In the genomic region with DNA sequence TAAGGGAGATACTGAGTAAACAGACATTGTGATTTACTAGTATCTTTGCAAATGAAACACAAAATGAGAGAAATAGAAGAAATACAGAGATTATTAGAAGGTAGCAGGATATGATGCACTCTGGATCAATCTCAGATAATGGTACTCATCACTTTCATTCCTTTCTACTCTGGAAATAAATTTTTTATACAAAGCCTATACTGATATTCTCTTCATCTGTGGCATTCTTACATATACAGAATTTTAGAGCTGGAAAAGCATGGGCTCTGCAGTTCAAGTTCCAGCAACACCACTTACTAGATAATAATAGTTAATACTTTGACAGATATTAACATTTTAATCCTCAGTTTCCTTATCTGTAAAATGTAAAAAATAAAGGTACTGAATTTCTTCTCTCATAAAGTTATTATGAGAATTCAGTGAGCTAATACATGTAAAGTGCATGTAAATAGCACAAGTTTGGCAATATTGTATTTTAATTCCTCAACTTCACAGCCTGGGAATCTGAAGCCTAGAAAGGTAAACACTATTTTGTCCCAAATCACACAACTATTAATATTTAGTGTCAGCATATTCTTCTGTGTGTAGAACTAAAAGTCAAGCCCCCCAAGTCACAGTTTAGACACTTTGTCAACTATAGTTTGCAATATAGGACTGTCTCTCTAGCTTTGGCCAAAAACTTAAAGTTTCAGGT, we compare ENCODE assay signal across 26 cellular contexts. TPM values are rescaled to one million over a fixed set of nuclear protein-coding genes. Genes with fewer than 3 reads are reported as not detected.
"Had no signal": no experiment of that assay in that cellular context is flagged by ENCODE, and none has a peak within 500 bp of the region (broad histone marks: within the 10 kb centered on the region; RNA-seq: fewer than 3 reads in every experiment).

No MANE protein-coding gene starts in this region.

- H3K27me3 ChIP-seq: gastroesophageal sphincter, tibial nerve, vagina had no signal

- DNase-seq: activated CD4-positive, alpha-beta T cell treated with anti-CD3 and anti-CD28 coated beads, Interleukin-2, amount 50 U/mL, for 1 hour; activated CD4-positive, CD25-positive, alpha-beta regulatory T cell treated with anti-CD3 and anti-CD28 coated beads, Interleukin-2, amount 50 U/mL, for 72 hours; activated CD8-positive, alpha-beta memory T cell treated with anti-CD3 and anti-CD28 coated beads, Interleukin-2, amount 50 U/mL, for 4 hours; activated effector memory CD4-positive, alpha-beta T cell treated with Interleukin-2 at 50 U/mL for 16 hours; activated naive CD4-positive, alpha-beta T cell treated with anti-CD3 and anti-CD28 coated beads, Interleukin-2, amount 10 ng/mL, durations not matched to agents 7 days and 5 days; activated T-cell treated with anti-CD3 and anti-CD28 coated beads, Interleukin-2, amount 50 U/mL, for 4 hours; aorta; brain microvascular endothelial cell; central memory CD4-positive, alpha-beta T cell; heart right ventricle; left colon; lower lobe of right lung; midbrain; nephron progenitor cell; nucleus accumbens; retina; stimulated activated CD4-positive, alpha-beta T cell treated with anti-CD3 and anti-CD28 coated beads, Interleukin-2, amount 100 ng/mL, for 24 hours; stimulated activated naive CD8-positive, alpha-beta T cell treated with anti-CD3 and anti-CD28 coated beads, Interleukin-15, Interleukin-2, amounts not matched to agents 100 U/mL and 50 U/mL, for 24 hours; substantia nigra; T-cell had no signal

- H3K4me3 ChIP-seq: gastroesophageal sphincter, heart right ventricle, lower lobe of right lung, tibial nerve, vagina had no signal

- H3K9me3 ChIP-seq: gastroesophageal sphincter, heart right ventricle, lower lobe of right lung, tibial nerve, vagina had no signal

- H3K27ac ChIP-seq: brain microvascular endothelial cell, gastroesophageal sphincter, heart right ventricle, lower lobe of right lung, tibial nerve, vagina had no signal

- FAIRE-seq: colon, endometrium had no signal

- H3K4me1 ChIP-seq: gastroesophageal sphincter, heart right ventricle, lower lobe of right lung, tibial nerve, vagina had no signal

- H3K36me3 ChIP-seq: brain microvascular endothelial cell, gastroesophageal sphincter, heart right ventricle, lower lobe of right lung, tibial nerve, vagina had no signal

RNA-seq across cellular contexts. Expression of gene RNF43, which starts 6.5 kb away (rescaled TPM):
- total RNA-seq: myocyte had no signal
